17 cellular contexts compared by ENCODE assay signal in the genomic region with DNA sequence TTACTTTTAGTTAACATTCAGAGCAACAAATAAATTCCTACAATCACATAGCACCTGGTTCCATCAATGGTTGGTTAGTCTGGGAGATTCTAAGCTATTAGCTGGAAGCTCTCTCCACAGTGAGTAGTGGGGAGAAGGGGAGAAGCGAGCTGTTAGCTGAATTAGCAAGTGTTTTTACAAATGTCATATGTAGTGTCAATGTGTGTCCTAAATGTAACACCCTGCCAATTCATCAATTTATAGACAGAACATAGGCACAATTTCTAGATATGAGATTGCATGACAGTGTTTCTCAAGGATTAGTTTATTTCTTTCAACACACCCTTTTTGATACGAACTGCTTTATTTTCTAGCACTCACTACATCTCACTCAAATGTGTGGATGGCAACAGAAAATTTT.
"Had no signal": no experiment of that assay in that cellular context is flagged by ENCODE, and none has a peak within 500 bp of the region (broad histone marks: within the 10 kb centered on the region; RNA-seq: fewer than 3 reads in every experiment).

No MANE protein-coding gene starts in this region.

- H3K36me3 ChIP-seq: esophagus muscularis mucosa, heart right ventricle had no signal

- H3K4me3 ChIP-seq: esophagus muscularis mucosa, heart right ventricle, skin epidermis had no signal

- H3K9me3 Mint-ChIP-seq: activated B cell treated with CpG ODN at 0.5 μM for 24 hours; activated T-cell treated with anti-CD3 and anti-CD28 coated beads, Interleukin-2, amount 50 U/mL, for 72 hours; dendritic cell treated with granulocyte-macrophage colony-stimulating factor and Interleukin-4, amounts not matched to agents 40 ng/mL and 50 ng/mL, for 4 days had no signal

- H3K36me3 Mint-ChIP-seq: immature natural killer cell had no signal

- H3K4me1 Mint-ChIP-seq: immature natural killer cell had no signal

- H3K27me3 ChIP-seq: esophagus muscularis mucosa, heart right ventricle had no signal

- DNase-seq: activated B cell treated with CpG ODN at 0.5 μM for 24 hours; activated CD4-positive, alpha-beta T cell treated with anti-CD3 and anti-CD28 coated beads for 48 hours; activated effector memory CD4-positive, alpha-beta T cell treated with anti-CD3 and anti-CD28 coated beads, Interleukin-2, amount 50 U/mL, for 16 hours; activated naive CD4-positive, alpha-beta T cell treated with anti-CD3 and anti-CD28 coated beads, Interleukin-2, amount 50 U/mL, for 16 hours; activated T-cell treated with anti-CD3 and anti-CD28 coated beads, Interleukin-2, amount 50 U/mL, for 72 hours; effector memory CD4-positive, alpha-beta T cell; heart right ventricle; immature natural killer cell; left ventricle myocardium superior; occipital lobe; right cardiac atrium; stimulated activated naive CD8-positive, alpha-beta T cell treated with anti-CD3 and anti-CD28 coated beads, Interleukin-15, Interleukin-2, amounts not matched to agents 100 U/mL and 50 U/mL, for 24 hours; SW 1271 had no signal

- H3K9me3 ChIP-seq: esophagus muscularis mucosa, heart right ventricle had no signal

- H3K27me3 Mint-ChIP-seq: activated B cell treated with CpG ODN at 0.5 μM for 24 hours; dendritic cell treated with granulocyte-macrophage colony-stimulating factor and Interleukin-4, amounts not matched to agents 40 ng/mL and 50 ng/mL, for 4 days; progenitor cell of endocrine pancreas had no signal

- H3K27ac Mint-ChIP-seq: activated B cell treated with CpG ODN at 0.5 μM for 24 hours; activated T-cell treated with anti-CD3 and anti-CD28 coated beads, Interleukin-2, amount 50 U/mL, for 72 hours; dendritic cell treated with granulocyte-macrophage colony-stimulating factor and Interleukin-4, amounts not matched to agents 40 ng/mL and 50 ng/mL, for 4 days; immature natural killer cell; progenitor cell of endocrine pancreas had no signal

- ATAC-seq: activated T-cell treated with anti-CD3 and anti-CD28 coated beads, Interleukin-2, amount 50 U/mL, for 72 hours; stimulated activated naive CD8-positive, alpha-beta T cell treated with anti-CD3 and anti-CD28 coated beads, Interleukin-15, Interleukin-2, amounts not matched to agents 100 U/mL and 50 U/mL, for 24 hours had no signal

- H3K4me3 Mint-ChIP-seq: activated B cell treated with CpG ODN at 0.5 μM for 24 hours; activated T-cell treated with anti-CD3 and anti-CD28 coated beads, Interleukin-2, amount 50 U/mL, for 72 hours; dendritic cell treated with granulocyte-macrophage colony-stimulating factor and Interleukin-4, amounts not matched to agents 40 ng/mL and 50 ng/mL, for 4 days; immature natural killer cell had no signal
